ENCODE assay signal across 17 cellular contexts in genomic region chr5:122323132-122323548, GRCh38. TPM values are rescaled to one million over a fixed set of nuclear protein-coding genes. Genes with fewer than 3 reads are reported as not detected.
DNase-seq lines count a peak whose midpoint lies in the region; ATAC-seq and TF ChIP-seq lines count a peak whose summit lies in the region.
"Had no signal": no experiment of that assay in that cellular context is flagged by ENCODE, and none has a peak within 500 bp of the region (broad histone marks: within the 10 kb centered on the region; RNA-seq: fewer than 3 reads in every experiment).

No MANE protein-coding gene starts in this region.

- ATAC-seq in Right ventricle myocardium superior (ENCODE audit: poor library complexity): peak; percentile 78
- no peak for ATAC-seq in GM18498 (IDR thresholded peaks at IDR 0.05; ENCODE audit: unreplicated experiment)
- ATAC-seq: K562, left lobe of liver, psoas muscle had no signal

- no peak overlapping the region for H2BK15ac ChIP-seq in mesenchymal stem cell (ENCODE audit: low read depth, poor library complexity, severe bottlenecking)

- H3K9me3 ChIP-seq in right atrium auricular region (no peaks in the 10 kb centered on the region), mesenchymal stem cell (ENCODE audit: control insufficient read depth, low read length) (no peaks in the 10 kb centered on the region), smooth muscle cell (replicated peaks; ENCODE audit: low read depth) (no peaks in the 10 kb centered on the region)
- H3K9me3 ChIP-seq: breast epithelium, psoas muscle had no signal

- H4K20me1 ChIP-seq in smooth muscle cell (ENCODE audit: low read depth): no peaks in the 10 kb centered on the region

- H3K9ac ChIP-seq in mesenchymal stem cell (ENCODE audit: low read length): peak overlapping the region; percentile 24
- H3K9ac ChIP-seq in smooth muscle cell (ENCODE audit: low read depth): no peak overlapping the region

- H3K18ac ChIP-seq in mesenchymal stem cell (ENCODE audit: low read depth in 1 of 2, low read length in 2 of 2): no peak overlapping the region

- no peak overlapping the region for H3K4ac ChIP-seq in mesenchymal stem cell (ENCODE audit: low read depth in 1 of 2, low read length in 2 of 2)

- H3F3A ChIP-seq in smooth muscle cell (ENCODE audit: low read depth): no peaks in the 10 kb centered on the region

- WGBS in mesenchymal stem cell: 81% methylated on average over 5 of the region's 5 CpGs
- 56% methylated on average over 5 of the region's 5 CpGs for WGBS in smooth muscle cell (ENCODE audit: low lambda C conversion rate)

- H2AK5ac ChIP-seq in mesenchymal stem cell (ENCODE audit: low read length, severe bottlenecking): no peak overlapping the region

- DNase-seq in Right ventricle myocardium superior (no peak), right atrium auricular region (ENCODE audit: low spot score) (no peak), dedifferentiated amniotic fluid mesenchymal stem cell (ENCODE audit: extremely low spot score) (peak; percentile 28), mesenchymal stem cell (peak; percentile 48), Kasumi-1 (lab: John Stamatoyannopoulos, UW) (no peak), NCI-H2029 treated with DMSO at 0.1 percent for 48 hours (lab: John Stamatoyannopoulos, UW) (no peak), smooth muscle cell (lab: John Stamatoyannopoulos, UW; ENCODE audit: unreplicated experiment) (no peak)
- DNase-seq: activated naive CD4-positive, alpha-beta T cell treated with anti-CD3 and anti-CD28 coated beads, Interleukin-2, amount 50 U/mL, for 16 hours; effector CD8-positive, alpha-beta T cell; naive B cell; NCI-H1092 treated with DMSO at 0.1 percent for 48 hours; NCI-H345; psoas muscle had no signal

- H3K79me2 ChIP-seq in smooth muscle cell (ENCODE audit: low read depth): no peaks in the 10 kb centered on the region

- no peak overlapping the region for H3K23ac ChIP-seq in mesenchymal stem cell (ENCODE audit: low read length in 2 of 2)

- H3K4me3 ChIP-seq in right atrium auricular region: no peak overlapping the region
- H3K4me3 ChIP-seq in mesenchymal stem cell (ENCODE audit: insufficient read depth in 1 of 2, low read depth in 1 of 2, low read length in 2 of 2): no peak overlapping the region
- H3K4me3 ChIP-seq in smooth muscle cell: no peak overlapping the region
- H3K4me3 ChIP-seq: breast epithelium, K562, psoas muscle had no signal

- H3K4me2 ChIP-seq in mesenchymal stem cell (ENCODE audit: low read length, poor library complexity, severe bottlenecking) (no peak overlapping the region), smooth muscle cell (no peak overlapping the region)

- no peak overlapping the region for H4K91ac ChIP-seq in mesenchymal stem cell (ENCODE audit: low read length)

- H3K4me1 ChIP-seq in right atrium auricular region: peaks cover 0 to 8% of the 10 kb centered on the region in 2 donors
- no peaks in the 10 kb centered on the region for H3K4me1 ChIP-seq in mesenchymal stem cell (ENCODE audit: control insufficient read depth, insufficient read depth, low read depth, low read length)
- H3K4me1 ChIP-seq in smooth muscle cell (ENCODE audit: low read depth): no peaks in the 10 kb centered on the region
- H3K4me1 ChIP-seq: breast epithelium, psoas muscle had no signal

- H3K36me3 ChIP-seq in right atrium auricular region (no peaks in the 10 kb centered on the region), mesenchymal stem cell (ENCODE audit: control insufficient read depth in 1 of 2, insufficient read depth in 2 of 2, low read depth in 1 of 2, low read length in 2 of 2) (no peaks in the 10 kb centered on the region), smooth muscle cell (ENCODE audit: low read depth) (no peaks in the 10 kb centered on the region)
- H3K36me3 ChIP-seq: breast epithelium had no signal

- H2AFZ ChIP-seq in mesenchymal stem cell (ENCODE audit: low read depth, low read length) (no peak overlapping the region), smooth muscle cell (ENCODE audit: low read depth) (no peak overlapping the region)

- no peak overlapping the region for H2BK12ac ChIP-seq in mesenchymal stem cell (ENCODE audit: low read length in 2 of 2)

- intact Hi-C loops in Right ventricle myocardium superior (cut with DNase I): no loop called here

- H3K79me1 ChIP-seq in mesenchymal stem cell (replicated peaks; ENCODE audit: low read length, poor library complexity, severe bottlenecking): no peaks in the 10 kb centered on the region

- no peak overlapping the region for H3K14ac ChIP-seq in mesenchymal stem cell (ENCODE audit: low read length in 2 of 2)

- H2BK120ac ChIP-seq in mesenchymal stem cell (ENCODE audit: low read depth, low read length): no peak overlapping the region

- no peak overlapping the region for H2BK5ac ChIP-seq in mesenchymal stem cell (ENCODE audit: low read depth, low read length, poor library complexity, severe bottlenecking)

- no peak overlapping the region for H4K8ac ChIP-seq in mesenchymal stem cell (ENCODE audit: low read length)

- TF ChIP-seq CTCF in right atrium auricular region (IDR thresholded peaks at IDR 0.05) (no peak), smooth muscle cell (IDR thresholded peaks at IDR 0.05; ENCODE audit: borderline replicate concordance, insufficient read depth, poor library complexity, severe bottlenecking) (no peak)

- H3K27me3 ChIP-seq in right atrium auricular region: no peaks in the 10 kb centered on the region
- peaks cover 0 to 2% of the 10 kb centered on the region in 2 experiments for H3K27me3 ChIP-seq in mesenchymal stem cell (ENCODE audit: control insufficient read depth in 1 of 2, insufficient read depth in 1 of 2, low read length in 2 of 2)
- H3K27me3 ChIP-seq in smooth muscle cell (ENCODE audit: low read depth): no peaks in the 10 kb centered on the region
- H3K27me3 ChIP-seq: breast epithelium had no signal

- no peak overlapping the region for H3K27ac ChIP-seq in right atrium auricular region
- H3K27ac ChIP-seq in mesenchymal stem cell (ENCODE audit: low read length, poor library complexity, severe bottlenecking): no peak overlapping the region
- no peak overlapping the region for H3K27ac ChIP-seq in smooth muscle cell (ENCODE audit: low read depth)
- H3K27ac ChIP-seq: breast epithelium, psoas muscle had no signal

RNA-seq across cellular contexts. Expression of gene SNCAIP, which starts 11.1 kb away (rescaled TPM):
- 1.2 TPM for total RNA-seq in Right ventricle myocardium superior
- 1 to 10 TPM; 8.1 to 9.5 TPM for total RNA-seq in right atrium auricular region
- polyA plus RNA-seq in mesenchymal stem cell (2013, experiment 1 of 2): 1.5 TPM
- 1.8 TPM for polyA plus RNA-seq in mesenchymal stem cell (2013, experiment 2 of 2)
- 7.2 and 15.5 TPM in 2 replicates for total RNA-seq in smooth muscle cell
- 7.0 and 8.0 TPM in 2 replicates for polyA plus RNA-seq in smooth muscle cell
- total RNA-seq: K562 had no signal

Comparison
In these comparisons a context has a peak if more than half of its experiments do, and no peak if none do; other contexts are left out.
1. DNase-seq: peak in dedifferentiated amniotic fluid mesenchymal stem cell (single experiment) and mesenchymal stem cell (single experiment); none in Right ventricle myocardium superior (single experiment), right atrium auricular region (single experiment), Kasumi-1 (0 of 2), NCI-H2029 treated with DMSO at 0.1 percent for 48 hours (single experiment) and smooth muscle cell (single experiment).